Comparison of ENCODE assay signal across 26 cellular contexts in genomic region chr18:39215920-39216319, GRCh38.
"Had no signal": no experiment of that assay in that cellular context is flagged by ENCODE, and none has a peak within 500 bp of the region (broad histone marks: within the 10 kb centered on the region; RNA-seq: fewer than 3 reads in every experiment).

No MANE protein-coding gene starts in this region.

- H3K27me3 ChIP-seq: adrenal gland, breast epithelium had no signal

- H3K27ac ChIP-seq: adrenal gland, breast epithelium had no signal

- H3K4me1 ChIP-seq: adrenal gland, breast epithelium had no signal

- ATAC-seq: activated T-helper 17 cell treated with anti-CD3 and anti-CD28 coated beads, Interleukin-2, amount 50 U/mL, for 72 hours; T-helper 17 cell; WTC11 had no signal

- H3K36me3 ChIP-seq: adrenal gland, breast epithelium had no signal

- H3K9me3 ChIP-seq: adrenal gland, breast epithelium had no signal

- H3K4me3 ChIP-seq: adrenal gland, breast epithelium had no signal

- DNase-seq: activated CD4-positive, alpha-beta memory T cell treated with anti-CD3 and anti-CD28 coated beads for 36 hours; activated CD4-positive, alpha-beta T cell treated with anti-CD3 and anti-CD28 coated beads for 1 hour; activated CD4-positive, alpha-beta T cell treated with anti-CD3 and anti-CD28 coated beads, Interleukin-2, amount 10 ng/mL, durations not matched to agents 7 days and 5 days; activated CD8-positive, alpha-beta memory T cell treated with anti-CD3 and anti-CD28 coated beads for 24 hours; activated gamma-delta T cell treated with Interleukin-2 at 50 U/mL for 16 hours; activated naive CD4-positive, alpha-beta T cell treated with anti-CD3 and anti-CD28 coated beads, Interleukin-2, amount 50 U/mL, for 16 hours; activated naive CD8-positive, alpha-beta T cell treated with anti-CD3 and anti-CD28 coated beads, Interleukin-2, amount 10 ng/mL, durations not matched to agents 7 days and 5 days; activated T-cell treated with anti-CD3 and anti-CD28 coated beads for 4 hours; activated T-cell treated with anti-CD3 and anti-CD28 coated beads, Interleukin-2, amount 50 U/mL, for 48 hours; adrenal gland; aorta; caudate nucleus; Kasumi-1; KBM-7; NCI-H1048; NCI-H1436 treated with DMSO at 0.1 percent for 48 hours; NCI-H1930; NCI-H2107; NCI-H446; NCI-H82; SIG-M5; T-helper 17 cell; T-helper 9 cell had no signal
